8 cellular contexts compared by ENCODE assay signal in genomic region chr1:145161046-145161752, GRCh38.
DNase-seq lines count a peak whose midpoint lies in the region; ATAC-seq, FAIRE-seq and TF ChIP-seq lines count a peak whose summit lies in the region.
"Not testable (repeated sequence)": the region's sequence is repeated elsewhere in the genome, so short reads cannot be mapped to it uniquely, and the experiment has no call there.

No MANE protein-coding gene starts in this region.

- no CpG with 5 or more reads among the region's 26 CpGs for WGBS in K562 (ENCODE audit: insufficient coverage, low coverage, missing lambda C conversion rate)

- H3K9me3 ChIP-seq in CD4-positive, alpha-beta memory T cell (ENCODE audit: control insufficient read depth in 1 of 2, low read length in 2 of 2); K562 (replicated peaks; ENCODE audit: control insufficient read depth, insufficient read depth, low read depth, low read length): not testable (repeated sequence)

- not testable (repeated sequence) for TF ChIP-seq POLR2A in K562 (conservative IDR thresholded peaks at IDR 0.05)

- not testable (repeated sequence) for H3K4me1 Mint-ChIP-seq in CD4-positive, alpha-beta memory T cell; stimulated activated naive B cell treated with anti-CD40 and anti-IgM and Interleukin-4, amounts not matched to agents 10 μg/mL and 1 μg/mL and 100 μg/mL, for 72 hours

- H3K4me2 ChIP-seq in K562 (ENCODE audit: insufficient read depth, low read length): not testable (repeated sequence)

- not testable (repeated sequence) for TF ChIP-seq RAD21 in K562 (CRISPR knock-in tag; conservative IDR thresholded peaks at IDR 0.05 in 1 of 2, IDR thresholded peaks at IDR 0.05 in 1 of 2)

- not testable (repeated sequence) for H3K36me3 Mint-ChIP-seq in CD4-positive, alpha-beta memory T cell; stimulated activated naive B cell treated with anti-CD40 and anti-IgM and Interleukin-4, amounts not matched to agents 10 μg/mL and 1 μg/mL and 100 μg/mL, for 72 hours

- not testable (repeated sequence) for H3K9me3 Mint-ChIP-seq in CD4-positive, alpha-beta memory T cell; stimulated activated naive B cell treated with anti-CD40 and anti-IgM and Interleukin-4, amounts not matched to agents 10 μg/mL and 1 μg/mL and 100 μg/mL, for 72 hours

- TF ChIP-seq EP300 in K562 (IDR thresholded peaks at IDR 0.05; ENCODE audit: low read length): not testable (repeated sequence)

- not testable (repeated sequence) for H3K27me3 ChIP-seq in CD4-positive, alpha-beta memory T cell (ENCODE audit: insufficient read depth, low read length); K562 (ENCODE audit: control insufficient read depth in 2 of 2, insufficient read depth in 2 of 2, low read length in 2 of 2)

- not testable (repeated sequence) for H3K27me3 Mint-ChIP-seq in CD4-positive, alpha-beta memory T cell; stimulated activated naive B cell treated with anti-CD40 and anti-IgM and Interleukin-4, amounts not matched to agents 10 μg/mL and 1 μg/mL and 100 μg/mL, for 72 hours

- not testable (repeated sequence) for H3K79me2 ChIP-seq in K562 (ENCODE audit: control insufficient read depth, insufficient read depth, low read length)

- not testable (repeated sequence) for H2AFZ ChIP-seq in K562 (ENCODE audit: low read depth, low read length)

- FAIRE-seq in K562 (lab: Jason Lieb, UNC): not testable (repeated sequence)

- not testable (repeated sequence) for H3K9me1 ChIP-seq in K562 (ENCODE audit: control insufficient read depth, insufficient read depth, low read length)

- CTCF ChIA-PET in CD4-positive, alpha-beta memory T cell (lab: Charles Lee; ENCODE audit: partially characterized antibody); K562 (lab: Yijun Ruan, JAX; ENCODE audit: low intra/inter-chr PET ratio): not testable (repeated sequence)

- not testable (repeated sequence) for H3K36me3 ChIP-seq in CD4-positive, alpha-beta memory T cell (ENCODE audit: insufficient read depth, low read length); K562 (ENCODE audit: control insufficient read depth, insufficient read depth, low read length)

- POLR2A ChIA-PET in CD4-positive, alpha-beta memory T cell (lab: Charles Lee; ENCODE audit: partially characterized antibody); K562 (lab: Yijun Ruan, JAX): not testable (repeated sequence)

- not testable (repeated sequence) for H3K27ac Mint-ChIP-seq in CD4-positive, alpha-beta memory T cell; stimulated activated naive B cell treated with anti-CD40 and anti-IgM and Interleukin-4, amounts not matched to agents 10 μg/mL and 1 μg/mL and 100 μg/mL, for 72 hours

- TSS peak; percentile 99 for BruUV-seq in K562 (replicated peaks; lab: Mats Ljungman, UMichigan)

- not testable (repeated sequence) for H3K4me1 ChIP-seq in CD4-positive, alpha-beta memory T cell (ENCODE audit: insufficient read depth, low read length); K562 (replicated peaks in 1 of 2; ENCODE audit: control insufficient read depth in 2 of 2, insufficient read depth in 2 of 2, low read length in 2 of 2)

- intact Hi-C loops in CD4-positive, alpha-beta memory T cell (cut with micrococcal nuclease); K562 (cut with micrococcal nuclease): not testable (repeated sequence)

- not testable (repeated sequence) for TF ChIP-seq CTCF in K562 (IDR thresholded peaks at IDR 0.05 in 2 of 3, conservative IDR thresholded peaks at IDR 0.05 in 1 of 3; ENCODE audit: insufficient read depth in 2 of 3, low read depth in 1 of 3, low read length in 3 of 3)

- not testable (repeated sequence) for H3K9ac ChIP-seq in K562 (ENCODE audit: insufficient read depth in 1 of 2, low read depth in 2 of 2, low read length in 2 of 2)

- H4K20me1 ChIP-seq in K562 (replicated peaks; ENCODE audit: control insufficient read depth, insufficient read depth, low read length): not testable (repeated sequence)

- ATAC-seq in GM19351 (IDR thresholded peaks at IDR 0.05; ENCODE audit: unreplicated experiment): peak; percentile 58
- peak; percentile 56 for ATAC-seq in HG02571 (IDR thresholded peaks at IDR 0.05; ENCODE audit: unreplicated experiment)
- peak; percentile 64 for ATAC-seq in HG03196 (IDR thresholded peaks at IDR 0.05; ENCODE audit: unreplicated experiment)
- peak; percentile 72 for ATAC-seq in SK-N-SH treated with all-trans-retinoic acid at 6 μM for 48 hours
- peak; percentile 75 for ATAC-seq in K562
- peak; percentile 70 for ATAC-seq in left lobe of liver
- peak; percentile 74 to 75 for ATAC-seq in stimulated activated naive B cell treated with anti-CD40 and anti-IgM and Interleukin-4, amounts not matched to agents 10 μg/mL and 1 μg/mL and 100 μg/mL, for 72 hours (replicated peaks)

- peak in 3 of 5 donors; percentile 23 to 48 (median 28) for DNase-seq in CD4-positive, alpha-beta memory T cell
- DNase-seq in K562 (ENCODE audit: extremely low read depth in 1 of 4, low spot score in 3 of 4); left lobe of liver (ENCODE audit: low spot score): not testable (repeated sequence)
- peak; percentile 13 for DNase-seq in stimulated activated naive B cell treated with anti-CD40 and anti-IgM and Interleukin-4, amounts not matched to agents 10 μg/mL and 1 μg/mL and 100 μg/mL, for 72 hours

- in situ Hi-C loops in K562 (cut with MboI): loop anchor here (25.0 kb wide), 1 partner anchor 1449 kb away; no protein-coding TSS in a partner anchor

- not testable (repeated sequence) for H3K4me3 ChIP-seq in CD4-positive, alpha-beta memory T cell (ENCODE audit: low read length in 2 of 2); K562

- not testable (repeated sequence) for H3K4me3 Mint-ChIP-seq in CD4-positive, alpha-beta memory T cell; stimulated activated naive B cell treated with anti-CD40 and anti-IgM and Interleukin-4, amounts not matched to agents 10 μg/mL and 1 μg/mL and 100 μg/mL, for 72 hours

- not testable (repeated sequence) for H3K27ac ChIP-seq in CD4-positive, alpha-beta memory T cell (ENCODE audit: low read depth, low read length); K562 (ENCODE audit: extremely low read depth, low read depth, low read length)
